24 cellular contexts compared by ENCODE assay signal in genomic region chr10:118298787-118299186, GRCh38.
"Had no signal": no experiment of that assay in that cellular context is flagged by ENCODE, and none has a peak within 500 bp of the region (broad histone marks: within the 10 kb centered on the region; RNA-seq: fewer than 3 reads in every experiment).

No MANE protein-coding gene starts in this region.

- FAIRE-seq: endometrium, islet of Langerhans had no signal

- H3K4me1 ChIP-seq: colonic mucosa, esophagus squamous epithelium, gastrocnemius medialis, heart right ventricle, left lung, lower lobe of right lung had no signal

- ATAC-seq: effector memory CD8-positive, alpha-beta T cell; esophagus mucosa; gastrocnemius medialis; heart right ventricle; left cardiac atrium; left lung; left ventricle myocardium superior; lower lobe of right lung; mucosa of descending colon had no signal

- H3K27ac ChIP-seq: colonic mucosa, epithelial cell of prostate, esophagus squamous epithelium, gastrocnemius medialis, heart right ventricle, left lung, lower lobe of right lung had no signal

- H3K4me3 ChIP-seq: colonic mucosa, esophagus squamous epithelium, gastrocnemius medialis, heart right ventricle, left lung, lower lobe of right lung, mucosa of descending colon had no signal

- DNase-seq: colonic mucosa; cortex of kidney; effector CD8-positive, alpha-beta T cell; effector memory CD8-positive, alpha-beta T cell; endodermal cell; erythroblast; esophagus squamous epithelium; foreskin fibroblast; foreskin melanocyte; gastrocnemius medialis; glutamatergic neuron; head of caudate nucleus; heart right ventricle; hippocampal formation; left cardiac atrium; left lung; left ventricle myocardium superior; lower lobe of right lung; mesenchymal stem cell; mucosa of descending colon had no signal

- H3K27me3 ChIP-seq: colonic mucosa, esophagus squamous epithelium, gastrocnemius medialis had no signal

- H3K36me3 ChIP-seq: colonic mucosa, esophagus squamous epithelium, gastrocnemius medialis, left lung, lower lobe of right lung had no signal

- H3K9me3 ChIP-seq: colonic mucosa, esophagus squamous epithelium, gastrocnemius medialis, heart right ventricle, left lung, lower lobe of right lung, mucosa of descending colon had no signal
